In the genomic region with DNA sequence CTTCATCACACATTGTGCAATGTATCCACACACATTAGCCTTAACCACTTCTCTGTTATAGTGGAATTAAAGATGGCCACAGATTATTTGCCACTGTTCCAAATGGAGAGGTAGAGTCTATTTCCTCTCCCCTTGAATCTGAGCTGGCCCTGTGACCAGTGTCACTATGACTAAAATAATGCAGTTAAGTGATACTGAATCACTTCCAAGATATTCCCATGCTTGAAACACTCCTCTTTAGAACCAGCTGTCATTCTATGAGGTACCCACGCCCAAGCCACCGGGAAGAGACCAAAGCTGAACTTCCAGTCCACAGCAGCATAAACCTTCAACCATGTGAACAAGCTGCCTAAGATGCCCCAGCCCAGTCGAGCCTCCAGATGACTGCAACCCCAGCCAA, we compare ENCODE assay signal across 19 cellular contexts. TPM values are rescaled to one million over a fixed set of nuclear protein-coding genes. Genes with fewer than 3 reads are reported as not detected.
DNase-seq lines count a peak whose midpoint lies in the region; ATAC-seq, FAIRE-seq and TF ChIP-seq lines count a peak whose summit lies in the region.
"Had no signal": no experiment of that assay in that cellular context is flagged by ENCODE, and none has a peak within 500 bp of the region (broad histone marks: within the 10 kb centered on the region; RNA-seq: fewer than 3 reads in every experiment).

No MANE protein-coding gene starts in this region.

- no peaks in the 10 kb centered on the region; the same call in 1 of the 2 replicates for H3K23me2 ChIP-seq in H1 (ENCODE audit: low read depth, low read length)

- no peak overlapping the region for H2AK9ac ChIP-seq in IMR-90 (replicated peaks; ENCODE audit: low read depth, low read length, poor library complexity)

- H3K27ac Mint-ChIP-seq in activated CD8-positive, alpha-beta memory T cell treated with anti-CD3 and anti-CD28 coated beads, Interleukin-2, amount 10 ng/mL, durations not matched to agents 7 days and 5 days: no peak overlapping the region
- H3K27ac Mint-ChIP-seq: CD8-positive, alpha-beta memory T cell had no signal

- H2AFZ ChIP-seq in IMR-90 (replicated peaks; ENCODE audit: low read length, poor library complexity): no peak overlapping the region
- no peak overlapping the region for H2AFZ ChIP-seq in H1 (ENCODE audit: low read length)

- H3K4ac ChIP-seq in IMR-90 (ENCODE audit: low read depth, low read length) (no peak overlapping the region), H1 (replicated peaks; ENCODE audit: insufficient read length, low read depth, low read length) (no peak overlapping the region)

- no peaks in the 10 kb centered on the region for H3K27me3 ChIP-seq in IMR-90 (ENCODE audit: control insufficient read depth, insufficient read depth, low read length)
- H3K27me3 ChIP-seq in H1 (replicated peaks in 1 of 4; ENCODE audit: control insufficient read depth in 3 of 4, extremely low read depth in 1 of 4, insufficient read depth in 3 of 4, low read length in 3 of 4): no peaks in the 10 kb centered on the region; a peak in 1 of 7 replicates
- H3K27me3 ChIP-seq in right cardiac atrium (ENCODE audit: control insufficient read depth, insufficient read depth): no peaks in the 10 kb centered on the region
- H3K27me3 ChIP-seq in psoas muscle (ENCODE audit: insufficient read depth in 3 of 3, low read length in 2 of 3): no peaks in the 10 kb centered on the region
- H3K27me3 ChIP-seq: SJSA1 had no signal

- no peak overlapping the region for H4K8ac ChIP-seq in IMR-90 (ENCODE audit: low read depth in 2 of 2, low read length in 2 of 2)
- H4K8ac ChIP-seq in H1 (ENCODE audit: extremely low read depth, insufficient read depth, low read length): no peak overlapping the region

- H3K4me1 ChIP-seq in IMR-90 (ENCODE audit: control insufficient read depth, insufficient read depth, low read length) (peaks cover 12% of the 10 kb centered on the region), H1 (replicated peaks in 1 of 4; ENCODE audit: control insufficient read depth in 3 of 4, insufficient read depth in 4 of 4, low read length in 3 of 4) (peaks cover 2 to 19% (median 7%) of the 10 kb centered on the region in 4 experiments), right cardiac atrium (ENCODE audit: control insufficient read depth, insufficient read depth, low read length) (peaks cover 10% of the 10 kb centered on the region), psoas muscle (no peaks in the 10 kb centered on the region)

- intact Hi-C loops in IMR-90 (cut with micrococcal nuclease): no loop called here
- intact Hi-C loops in right cardiac atrium (cut with DNase I): no loop called here
- intact Hi-C loops in psoas muscle (cut with DNase I): no loop called here

- H2AK5ac ChIP-seq in IMR-90 (ENCODE audit: low read depth, low read length) (no peak overlapping the region), H1 (ENCODE audit: low read depth, low read length) (no peak overlapping the region)

- H4K91ac ChIP-seq in IMR-90 (ENCODE audit: insufficient read depth, low read depth, low read length) (no peak overlapping the region), H1 (replicated peaks; ENCODE audit: insufficient read length, low read length) (no peak overlapping the region)

- H3K23ac ChIP-seq in IMR-90 (ENCODE audit: low read depth, low read length) (no peak overlapping the region), H1 (ENCODE audit: insufficient read length) (no peak overlapping the region)

- H3K56ac ChIP-seq in IMR-90 (ENCODE audit: extremely low read depth, insufficient read depth, low read length) (no peak overlapping the region), H1 (replicated peaks; ENCODE audit: insufficient read length, low read depth, low read length) (no peak overlapping the region)

- POLR2A ChIA-PET in IMR-90 (lab: Charles Lee; ENCODE audit: unreplicated experiment) (no interaction called here), H1 (lab: Charles Lee; ENCODE audit: partially characterized antibody) (interaction anchor here (1.5 kb wide), 1 partner anchor 14 kb away, joined by 4 read pairs; no protein-coding TSS in a partner anchor)

- H3K36me3 ChIP-seq in IMR-90 (ENCODE audit: control insufficient read depth, insufficient read depth, low read length): peaks cover 3% of the 10 kb centered on the region; the same call in 1 of the 2 replicates
- H3K36me3 ChIP-seq in H1 (ENCODE audit: control insufficient read depth in 2 of 4, insufficient read depth in 4 of 4, low read length in 3 of 4): no peaks in the 10 kb centered on the region; a peak in 1 of 8 replicates
- peaks cover 0 to 33% of the 10 kb centered on the region in 2 donors for H3K36me3 ChIP-seq in psoas muscle (ENCODE audit: insufficient read depth in 1 of 2, low read depth in 1 of 2)

- H2BK120ac ChIP-seq in IMR-90 (ENCODE audit: low read depth, low read length) (no peak overlapping the region), H1 (replicated peaks; ENCODE audit: low read depth, low read length) (no peak overlapping the region)

- DNase-seq in IMR-90 (no peak), H1 (ENCODE audit: low read depth in 1 of 2, low spot score in 2 of 2) (no peak), right cardiac atrium (no peak), psoas muscle (no peak), DMS79 treated with DMSO at 0.1 percent for 48 hours (lab: John Stamatoyannopoulos, UW) (no peak)
- DNase-seq in activated CD8-positive, alpha-beta memory T cell treated with anti-CD3 and anti-CD28 coated beads, Interleukin-2, amount 10 ng/mL, durations not matched to agents 7 days and 5 days: no peak
- DNase-seq: C1 segment of cervical spinal cord; CD8-positive, alpha-beta memory T cell; DMS53; GOT3; NCI-H1417 treated with DMSO at 0.1 percent for 48 hours; NCI-H187 treated with DMSO at 0.1 percent for 48 hours; NCI-H226; NCI-H524; PC-3 had no signal

- in situ Hi-C loops in IMR-90 (cut with MboI; ENCODE audit: low sequenced_read_pairs): no loop called here

- H2BK20ac ChIP-seq in IMR-90 (ENCODE audit: low read depth, low read length): no peak overlapping the region
- no peak overlapping the region for H2BK20ac ChIP-seq in H1 (ENCODE audit: low read length)

- H3K18ac ChIP-seq in IMR-90 (ENCODE audit: low read depth, low read length): no peak overlapping the region
- no peak overlapping the region for H3K18ac ChIP-seq in H1 (ENCODE audit: extremely low read depth, low read length)

- H3K4me3 Mint-ChIP-seq in activated CD8-positive, alpha-beta memory T cell treated with anti-CD3 and anti-CD28 coated beads, Interleukin-2, amount 10 ng/mL, durations not matched to agents 7 days and 5 days: no peak overlapping the region
- H3K4me3 Mint-ChIP-seq: CD8-positive, alpha-beta memory T cell had no signal

- no peak overlapping the region for H2BK5ac ChIP-seq in IMR-90 (ENCODE audit: low read depth, low read length, poor library complexity, severe bottlenecking)
- H2BK5ac ChIP-seq in H1 (ENCODE audit: low read depth, low read length): no peak overlapping the region

- H3K9ac ChIP-seq in IMR-90 (ENCODE audit: low read depth, low read length) (no peak overlapping the region), H1 (replicated peaks in 1 of 4; ENCODE audit: extremely low read depth in 1 of 4, low read depth in 3 of 4, low read length in 3 of 4) (no peak overlapping the region)
- H3K9ac ChIP-seq: KMS-11 had no signal

- TF ChIP-seq RAD21 in IMR-90 (IDR thresholded peaks at IDR 0.05; ENCODE audit: low read length) (no peak), H1 (IDR thresholded peaks at IDR 0.05 in 1 of 2, conservative IDR thresholded peaks at IDR 0.05 in 1 of 2; ENCODE audit: low read depth in 2 of 2, low read length in 2 of 2) (no peak)

- H2BK12ac ChIP-seq in H1 (ENCODE audit: low read depth, low read length): peak overlapping the region; percentile 44; the same call in 1 of the 2 replicates

- H4K5ac ChIP-seq in IMR-90 (ENCODE audit: low read depth, low read length) (no peak overlapping the region), H1 (ENCODE audit: insufficient read length, low read depth, low read length) (no peak overlapping the region)

- H3K79me1 ChIP-seq in IMR-90 (ENCODE audit: low read depth in 1 of 2, low read length in 2 of 2) (peaks cover 15 to 21% of the 10 kb centered on the region in 2 experiments), H1 (ENCODE audit: low read depth, low read length) (no peaks in the 10 kb centered on the region; the same call in none of the 2 replicates)

- no peaks in the 10 kb centered on the region for H3K27me3 Mint-ChIP-seq in activated CD8-positive, alpha-beta memory T cell treated with anti-CD3 and anti-CD28 coated beads, Interleukin-2, amount 10 ng/mL, durations not matched to agents 7 days and 5 days

- H3K27ac ChIP-seq in IMR-90 (ENCODE audit: insufficient read depth, low read length) (no peak overlapping the region), H1 (ENCODE audit: low read depth, low read length) (no peak overlapping the region), right cardiac atrium (ENCODE audit: low read length) (peak overlapping the region; percentile 77), psoas muscle (no peak overlapping the region)
- H3K27ac ChIP-seq: KMS-11, SJSA1 had no signal

- TF ChIP-seq POLR2A in IMR-90 (IDR thresholded peaks at IDR 0.05; ENCODE audit: low read depth, low read length) (no peak), H1 (IDR thresholded peaks at IDR 0.05; ENCODE audit: control extremely low read depth in 1 of 2, low read depth in 2 of 2, low read length in 2 of 2) (no peak)

- H3K9me1 ChIP-seq in IMR-90 (ENCODE audit: insufficient read depth, low read length): peaks cover 7% of the 10 kb centered on the region; the same call in 1 of the 2 replicates

- no peaks in the 10 kb centered on the region for H3K4me1 Mint-ChIP-seq in activated CD8-positive, alpha-beta memory T cell treated with anti-CD3 and anti-CD28 coated beads, Interleukin-2, amount 10 ng/mL, durations not matched to agents 7 days and 5 days
- H3K4me1 Mint-ChIP-seq: CD8-positive, alpha-beta memory T cell had no signal

- H3K4me2 ChIP-seq in IMR-90 (ENCODE audit: low read depth, low read length) (no peak overlapping the region), H1 (ENCODE audit: insufficient read depth in 1 of 2, low read depth in 2 of 2, low read length in 2 of 2) (no peak overlapping the region)
- H3K4me2 ChIP-seq: KMS-11 had no signal

- peaks cover 7% of the 10 kb centered on the region for H3K36me3 Mint-ChIP-seq in activated CD8-positive, alpha-beta memory T cell treated with anti-CD3 and anti-CD28 coated beads, Interleukin-2, amount 10 ng/mL, durations not matched to agents 7 days and 5 days

- no peak overlapping the region for H2BK15ac ChIP-seq in IMR-90 (ENCODE audit: low read depth, low read length)
- no peak overlapping the region; the same call in 1 of the 2 replicates for H2BK15ac ChIP-seq in H1 (ENCODE audit: low read length)

- no peak for TF ChIP-seq EP300 in H1 (IDR thresholded peaks at IDR 0.05; ENCODE audit: borderline replicate concordance in 1 of 2, low read depth in 2 of 2, low read length in 2 of 2)

- peaks cover 10% of the 10 kb centered on the region for H4K20me1 ChIP-seq in IMR-90 (ENCODE audit: insufficient read depth, low read length)
- no peaks in the 10 kb centered on the region for H4K20me1 ChIP-seq in H1 (replicated peaks in 1 of 2; ENCODE audit: control insufficient read depth in 1 of 2, insufficient read depth in 2 of 2, low read length in 2 of 2)

- TF ChIP-seq CTCF in IMR-90 (conservative IDR thresholded peaks at IDR 0.05; ENCODE audit: low read depth, low read length): no peak
- no peak for TF ChIP-seq CTCF in H1 (IDR thresholded peaks at IDR 0.05; ENCODE audit: control extremely low read depth in 1 of 3, insufficient read depth in 1 of 3, low read depth in 1 of 3, low read length in 3 of 3)
- no peak for TF ChIP-seq CTCF in psoas muscle (IDR thresholded peaks at IDR 0.05)

- H3K14ac ChIP-seq in IMR-90 (replicated peaks; ENCODE audit: low read depth, low read length) (no peak overlapping the region), H1 (ENCODE audit: insufficient read length) (no peak overlapping the region)

- no TSS peak for BruUV-seq in IMR-90 (replicated peaks; lab: Mats Ljungman, UMichigan)

- dilution Hi-C loops in IMR-90 (cut with HindIII; ENCODE audit: low sequenced_read_pairs, unreplicated experiment): no loop called here

- H3K79me2 ChIP-seq in H1 (ENCODE audit: control insufficient read depth in 1 of 2, insufficient read depth in 2 of 2, low read length in 2 of 2): no peaks in the 10 kb centered on the region

- H3K4me3 ChIP-seq in IMR-90 (ENCODE audit: insufficient read depth, low read depth, low read length) (no peak overlapping the region), H1 (ENCODE audit: extremely low read depth in 1 of 4, insufficient read depth in 2 of 4, low read depth in 3 of 4, low read length in 4 of 4) (no peak overlapping the region), right cardiac atrium (ENCODE audit: low read length) (no peak overlapping the region), psoas muscle (no peak overlapping the region)
- H3K4me3 ChIP-seq: SJSA1 had no signal

- ATAC-seq in IMR-90 (ENCODE audit: low read depth) (no peak), right cardiac atrium (peak; percentile 24 to 37), psoas muscle (peak; percentile 44 to 63 (median 54)), HG02798 (IDR thresholded peaks at IDR 0.05; ENCODE audit: poor library complexity, unreplicated experiment) (no peak)
- no peak for ATAC-seq in activated CD8-positive, alpha-beta memory T cell treated with anti-CD3 and anti-CD28 coated beads, Interleukin-2, amount 10 ng/mL, durations not matched to agents 7 days and 5 days
- ATAC-seq: PC-3 had no signal

- FAIRE-seq in H1 (lab: Jason Lieb, UNC): no peak
- FAIRE-seq: GM12891 had no signal

- H3K9me3 Mint-ChIP-seq in activated CD8-positive, alpha-beta memory T cell treated with anti-CD3 and anti-CD28 coated beads, Interleukin-2, amount 10 ng/mL, durations not matched to agents 7 days and 5 days (ENCODE audit: low read depth): no peaks in the 10 kb centered on the region
- H3K9me3 Mint-ChIP-seq: CD8-positive, alpha-beta memory T cell had no signal

- H3K9me3 ChIP-seq in IMR-90 (ENCODE audit: control insufficient read depth, insufficient read depth, low read length): no peaks in the 10 kb centered on the region
- H3K9me3 ChIP-seq in H1 (ENCODE audit: insufficient read depth in 2 of 2, low read depth in 1 of 2, low read length in 1 of 2): 0 out of 4 replicates have a peak, but pooled peaks cover 0 to 3% of the 10 kb centered on the region in 2 experiments
- H3K9me3 ChIP-seq in right cardiac atrium (ENCODE audit: control insufficient read depth, low read length): no peaks in the 10 kb centered on the region
- no peaks in the 10 kb centered on the region for H3K9me3 ChIP-seq in psoas muscle
- H3K9me3 ChIP-seq: SJSA1 had no signal

- CTCF ChIA-PET in IMR-90 (lab: Yijun Ruan, JAX) (no interaction called here), H1 (lab: Charles Lee; ENCODE audit: partially characterized antibody) (interaction anchor here (0.8 to 2.4 kb wide), 3 partner anchors 10 to 26 kb away, joined by 3 to 16 read pairs (median 8); no protein-coding TSS in a partner anchor)
- CTCF ChIA-PET in activated CD8-positive, alpha-beta memory T cell treated with anti-CD3 and anti-CD28 coated beads, Interleukin-2, amount 10 ng/mL, durations not matched to agents 7 days and 5 days (lab: Charles Lee): interaction anchor here (1.0 kb wide), 1 partner anchor 14 kb away, joined by 4 read pairs; no protein-coding TSS in a partner anchor

- no CpG with 5 or more reads among the region's 3 CpGs for WGBS in IMR-90 (ENCODE audit: extremely low coverage in 2 of 2, insufficient read length in 1 of 2), 2 experiments
- WGBS in H1 (ENCODE audit: extremely low coverage in 1 of 2, insufficient coverage in 1 of 2, insufficient read length in 1 of 2, insufficient replicate concordance in 2 of 2, low coverage in 1 of 2, low lambda C conversion rate in 2 of 2, missing lambda C conversion rate in 1 of 2), 2 experiments: 91% methylated on average over 3 of the region's 3 CpGs; no CpG with 5 or more reads in 1 of the 2 experiments
- 76% methylated on average over 3 of the region's 3 CpGs for WGBS in right cardiac atrium
- WGBS in psoas muscle, 3 donors: 41 to 56% (median 56%) methylated on average over 3 of the region's 3 CpGs

RNA-seq across cellular contexts. Expression of gene DHX32, which starts 2.1 kb away (rescaled TPM):
- 27.8 and 35.0 TPM in 2 replicates for total RNA-seq in IMR-90 (2012; rRNA removed)
- polyA plus RNA-seq in IMR-90 (2012; rRNA removed): 11.5 and 15.6 TPM in 2 replicates
- 4.6 and 5.6 TPM in 2 replicates for polyA plus RNA-seq in IMR-90 (2012; cell fraction: cytosol; rRNA removed)
- polyA plus RNA-seq in IMR-90 (2012; cell fraction: nucleus; rRNA removed; ENCODE audit: low replicate concordance): 4.2 and 27.9 TPM in 2 replicates
- 15.6 and 15.8 TPM in 2 replicates for total RNA-seq in H1 (2021; fragmentation: NEBNext Ultra II Directional; extraction: Animal tissue kit (Norgen Biotek cat#: 25700))
- polyA plus RNA-seq in H1 (2011; rRNA removed): 7.0 and 12.4 TPM in 2 replicates
- polyA plus RNA-seq in H1 (2011; cell fraction: cytosol; rRNA removed): 12.9 TPM
- 6.8 TPM for polyA plus RNA-seq in H1 (2011; cell fraction: nucleus; rRNA removed)
- polyA plus RNA-seq in H1 (2012, experiment 1 of 2): 12.7 to 17.0 TPM (median 14.9 TPM) in 4 replicates
- polyA plus RNA-seq in H1 (2012, experiment 2 of 2): 2.0 TPM
- polyA plus RNA-seq in H1 (2013, experiment 1 of 2): 11.5 TPM
- polyA plus RNA-seq in H1 (2013, experiment 2 of 2): 11.7 TPM
- polyA minus RNA-seq in H1 (2011; rRNA and poly(A)+ RNA removed): 19.3 and 24.9 TPM in 2 replicates
- 10.6 TPM for polyA minus RNA-seq in H1 (2011; cell fraction: cytosol; rRNA and poly(A)+ RNA removed)
- polyA minus RNA-seq in H1 (2011; cell fraction: nucleus; rRNA and poly(A)+ RNA removed): 11.2 TPM
- 10 to 100 TPM; 35.6 to 42.5 (median 36.2) TPM for total RNA-seq in right cardiac atrium
- polyA plus RNA-seq in right cardiac atrium: 23.3 TPM
- total RNA-seq in psoas muscle: 10 to 100 TPM; 21.5 to 35.2 (median 32.7) TPM
- 10 to 100 TPM; 20.2 to 47.7 (median 25.8) TPM for polyA plus RNA-seq in psoas muscle
- total RNA-seq in activated CD8-positive, alpha-beta memory T cell treated with anti-CD3 and anti-CD28 coated beads, Interleukin-2, amount 10 ng/mL, durations not matched to agents 7 days and 5 days: 10 to 100 TPM; 12.1 to 16.0 TPM

RNA-seq across cellular contexts. Expression of gene FANK1, which starts 13.2 kb away (rescaled TPM):
- 0.90 and 1.9 TPM in 2 replicates for total RNA-seq in IMR-90 (2012; rRNA removed)
- polyA plus RNA-seq in IMR-90 (2012; rRNA removed): 2.0 and 2.2 TPM in 2 replicates
- polyA plus RNA-seq in IMR-90 (2012; cell fraction: cytosol; rRNA removed): 0.56 and 0.67 TPM in 2 replicates
- 1.0 and 7.5 TPM in 2 replicates for polyA plus RNA-seq in IMR-90 (2012; cell fraction: nucleus; rRNA removed; ENCODE audit: low replicate concordance)
- 0.84 TPM in 1 of 2 replicates, not detected in the other for total RNA-seq in H1 (2021; fragmentation: NEBNext Ultra II Directional; extraction: Animal tissue kit (Norgen Biotek cat#: 25700))
- polyA plus RNA-seq in H1 (2011; rRNA removed): 0.74 and 1.2 TPM in 2 replicates
- polyA plus RNA-seq in H1 (2011; cell fraction: cytosol; rRNA removed): 1.7 TPM
- polyA plus RNA-seq in H1 (2011; cell fraction: nucleus; rRNA removed): 2.3 TPM
- polyA plus RNA-seq in H1 (2012, experiment 1 of 2): 0.69 to 1.4 TPM (median 0.96 TPM) in 4 replicates
- not detected for polyA plus RNA-seq in H1 (2012, experiment 2 of 2)
- polyA plus RNA-seq in H1 (2013, experiment 1 of 2): 0.49 TPM
- 0.57 TPM for polyA plus RNA-seq in H1 (2013, experiment 2 of 2)
- 0.95 and 1.2 TPM in 2 replicates for polyA minus RNA-seq in H1 (2011; rRNA and poly(A)+ RNA removed)
- polyA minus RNA-seq in H1 (2011; cell fraction: cytosol; rRNA and poly(A)+ RNA removed): not detected
- polyA minus RNA-seq in H1 (2011; cell fraction: nucleus; rRNA and poly(A)+ RNA removed): 3.2 TPM
- total RNA-seq in right cardiac atrium: 1 to 10 TPM in 1 of 4 donors, under 1 TPM in 3; 0.37 to 1.0 (median 0.51) TPM
- polyA plus RNA-seq in right cardiac atrium: 0.41 TPM
- total RNA-seq in psoas muscle: under 1 TPM in 1 of 4 donors, not detected in 3; 0.49 TPM
- under 1 TPM; 0.23 to 0.31 (median 0.27) TPM for polyA plus RNA-seq in psoas muscle
- total RNA-seq in activated CD8-positive, alpha-beta memory T cell treated with anti-CD3 and anti-CD28 coated beads, Interleukin-2, amount 10 ng/mL, durations not matched to agents 7 days and 5 days: under 1 TPM in 1 of 2 experiments, not detected in 1; 0.49 TPM
- polyA plus RNA-seq: CD8-positive, alpha-beta memory T cell had no signal

RNA-seq across cellular contexts. Expression of gene BCCIP, which starts 59.9 kb away (rescaled TPM):
- total RNA-seq in IMR-90 (2012; rRNA removed): 31.9 and 65.8 TPM in 2 replicates
- 42.4 and 49.2 TPM in 2 replicates for polyA plus RNA-seq in IMR-90 (2012; rRNA removed)
- 5.4 and 9.3 TPM in 2 replicates for polyA plus RNA-seq in IMR-90 (2012; cell fraction: cytosol; rRNA removed)
- polyA plus RNA-seq in IMR-90 (2012; cell fraction: nucleus; rRNA removed; ENCODE audit: low replicate concordance): 3.4 and 15.5 TPM in 2 replicates
- 118 and 120 TPM in 2 replicates for total RNA-seq in H1 (2021; fragmentation: NEBNext Ultra II Directional; extraction: Animal tissue kit (Norgen Biotek cat#: 25700))
- polyA plus RNA-seq in H1 (2011; rRNA removed): 16.6 and 33.9 TPM in 2 replicates
- 67.7 TPM for polyA plus RNA-seq in H1 (2011; cell fraction: cytosol; rRNA removed)
- polyA plus RNA-seq in H1 (2011; cell fraction: nucleus; rRNA removed): 14.7 TPM
- 82.6 to 161 TPM (median 93.6 TPM) in 4 replicates for polyA plus RNA-seq in H1 (2012, experiment 1 of 2)
- 17.0 TPM for polyA plus RNA-seq in H1 (2012, experiment 2 of 2)
- polyA plus RNA-seq in H1 (2013, experiment 1 of 2): 95.1 TPM
- 91.0 TPM for polyA plus RNA-seq in H1 (2013, experiment 2 of 2)
- polyA minus RNA-seq in H1 (2011; rRNA and poly(A)+ RNA removed): 19.5 and 21.0 TPM in 2 replicates
- polyA minus RNA-seq in H1 (2011; cell fraction: cytosol; rRNA and poly(A)+ RNA removed): 24.9 TPM
- 35.0 TPM for polyA minus RNA-seq in H1 (2011; cell fraction: nucleus; rRNA and poly(A)+ RNA removed)
- total RNA-seq in right cardiac atrium: 10 to 100 TPM; 44.5 to 52.4 (median 48.0) TPM
- polyA plus RNA-seq in right cardiac atrium: 61.2 TPM
- total RNA-seq in psoas muscle: 10 to 100 TPM; 57.6 to 87.6 (median 78.2) TPM
- 100 to 1,000 TPM; 102 to 235 (median 184) TPM for polyA plus RNA-seq in psoas muscle
- total RNA-seq in activated CD8-positive, alpha-beta memory T cell treated with anti-CD3 and anti-CD28 coated beads, Interleukin-2, amount 10 ng/mL, durations not matched to agents 7 days and 5 days: 10 to 100 TPM; 53.1 to 77.0 TPM

Comparison
In these comparisons a context has a peak if more than half of its experiments do, and no peak if none do; other contexts are left out.
1. ATAC-seq: peak in right cardiac atrium (2 of 2) and psoas muscle (4 of 4); none in IMR-90 (single experiment), HG02798 (single experiment) and activated CD8-positive, alpha-beta memory T cell treated with anti-CD3 and anti-CD28 coated beads, Interleukin-2, amount 10 ng/mL, durations not matched to agents 7 days and 5 days (single experiment).